ENCODE assay signal across 9 cellular contexts in the genomic region with DNA sequence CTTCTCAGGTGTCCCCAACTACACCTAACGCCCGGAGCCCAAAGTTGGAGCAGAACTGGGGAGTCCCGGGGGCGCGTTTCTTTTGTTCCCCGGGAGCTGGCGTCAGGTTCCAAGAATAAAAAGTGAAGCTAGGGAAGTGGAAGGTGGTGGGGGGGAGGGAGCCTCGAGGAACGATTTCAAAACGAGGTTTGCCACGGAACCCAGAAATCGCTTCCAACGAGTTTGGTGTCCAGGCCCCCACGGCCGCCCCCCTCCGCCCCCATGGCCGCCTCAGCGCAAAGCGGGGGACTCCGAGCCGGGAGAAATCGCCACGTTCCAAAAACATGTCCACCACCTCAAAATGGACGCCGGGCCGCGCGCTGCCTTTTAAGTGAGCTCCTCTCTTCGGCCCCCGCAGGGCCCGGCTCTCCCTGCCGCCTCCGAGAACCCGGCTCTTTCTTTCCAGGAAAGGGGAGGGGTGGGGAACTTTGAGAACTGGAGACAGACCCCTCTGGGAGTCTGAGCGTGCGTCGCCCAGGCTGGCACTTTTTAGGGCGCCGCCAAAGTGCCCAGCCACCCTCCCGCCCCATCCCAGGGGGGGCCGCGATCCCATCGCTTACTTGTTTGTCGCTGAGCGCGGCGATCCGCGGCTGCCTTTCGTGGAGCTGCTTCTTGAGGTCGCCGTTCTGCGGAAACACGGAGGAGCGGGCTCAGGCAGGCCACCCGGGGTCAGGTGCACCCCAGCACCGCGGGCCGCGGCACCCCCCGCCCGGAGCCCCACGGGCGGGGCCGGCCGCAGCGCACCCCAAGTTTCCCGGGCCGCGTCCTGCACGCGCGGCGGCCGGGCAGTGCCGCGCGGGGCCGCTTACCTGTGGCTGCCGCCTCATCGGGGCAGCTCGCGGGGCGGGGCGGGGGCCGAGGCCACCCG. TPM values are rescaled to one million over a fixed set of nuclear protein-coding genes. Genes with fewer than 3 reads are reported as not detected.
DNase-seq lines count a peak whose midpoint lies in the region; ATAC-seq and TF ChIP-seq lines count a peak whose summit lies in the region.
"Had no signal": no experiment of that assay in that cellular context is flagged by ENCODE, and none has a peak within 500 bp of the region (broad histone marks: within the 10 kb centered on the region; RNA-seq: fewer than 3 reads in every experiment).

No MANE protein-coding gene starts in this region.

- no peak for TF ChIP-seq RAD21 in IMR-90 (IDR thresholded peaks at IDR 0.05; ENCODE audit: low read length)

- ATAC-seq in IMR-90 (ENCODE audit: low read depth): no peak
- no peak for ATAC-seq in activated CD4-positive, CD25-positive, alpha-beta regulatory T cell treated with anti-CD3 and anti-CD28 coated beads, Interleukin-2, amount 50 U/mL, for 24 hours

- no peaks in the 10 kb centered on the region for H3K9me3 Mint-ChIP-seq in nephron

- H3K18ac ChIP-seq in IMR-90 (ENCODE audit: low read depth, low read length): no peak overlapping the region

- H3K36me3 ChIP-seq in IMR-90 (ENCODE audit: control insufficient read depth, insufficient read depth, low read length): no peaks in the 10 kb centered on the region

- H4K5ac ChIP-seq in IMR-90 (ENCODE audit: low read depth, low read length): no peak overlapping the region

- H3K27ac Mint-ChIP-seq in nephron: no peak overlapping the region

- no peaks in the 10 kb centered on the region for H3K9me1 ChIP-seq in IMR-90 (ENCODE audit: insufficient read depth, low read length)

- no peak overlapping the region for H3K23ac ChIP-seq in IMR-90 (ENCODE audit: low read depth, low read length)

- no peaks in the 10 kb centered on the region for H3K9me3 ChIP-seq in IMR-90 (ENCODE audit: control insufficient read depth, insufficient read depth, low read length)

- no peak overlapping the region for H2BK5ac ChIP-seq in IMR-90 (ENCODE audit: low read depth, low read length, poor library complexity, severe bottlenecking)

- H3K56ac ChIP-seq in IMR-90 (ENCODE audit: extremely low read depth, insufficient read depth, low read length): no peak overlapping the region

- no peaks in the 10 kb centered on the region for H3K79me1 ChIP-seq in IMR-90 (ENCODE audit: low read depth in 1 of 2, low read length in 2 of 2)

- in situ Hi-C loops in IMR-90 (cut with MboI; ENCODE audit: low sequenced_read_pairs): no loop called here

- no peak for DNase-seq in AG04449 (ENCODE audit: low read depth, low spot score)
- DNase-seq in IMR-90: no peak
- peak in 22 of 61 donors; percentile 14 to 70 (median 44) for DNase-seq in caudate nucleus (lab: John Stamatoyannopoulos, UW)
- no peak for DNase-seq in GDM1 (lab: John Stamatoyannopoulos, UW)
- DNase-seq in cerebellum (ENCODE audit: low spot score): no peak
- no peak for DNase-seq in cortex of kidney (lab: John Stamatoyannopoulos, UW)
- DNase-seq: activated CD4-positive, alpha-beta T cell treated with anti-CD3 and anti-CD28 coated beads, Interleukin-2, amount 50 U/mL, for 4 hours had no signal

- no peak overlapping the region for H2BK120ac ChIP-seq in IMR-90 (ENCODE audit: low read depth, low read length)

- intact Hi-C loops in IMR-90 (cut with micrococcal nuclease): no loop called here

- H3K4me3 Mint-ChIP-seq in nephron: peak overlapping the region; percentile 77 to 79 (median 79)

- H2AK9ac ChIP-seq in IMR-90 (replicated peaks; ENCODE audit: low read depth, low read length, poor library complexity): no peak overlapping the region

- BruUV-seq in IMR-90 (replicated peaks; lab: Mats Ljungman, UMichigan): no TSS peak

- no peak overlapping the region for H4K8ac ChIP-seq in IMR-90 (ENCODE audit: low read depth in 2 of 2, low read length in 2 of 2)

- peaks cover 72% of the 10 kb centered on the region for H3K27me3 ChIP-seq in IMR-90 (ENCODE audit: control insufficient read depth, insufficient read depth, low read length)

- peak overlapping the region; percentile 15 for H3K4me3 ChIP-seq in AG04449 (ENCODE audit: low read depth, low read length)
- no peak overlapping the region; the same call in 1 of the 2 replicates for H3K4me3 ChIP-seq in IMR-90 (ENCODE audit: insufficient read depth, low read depth, low read length)

- H3K27me3 Mint-ChIP-seq in nephron (ENCODE audit: low read depth): peaks cover 11% of the 10 kb centered on the region

- H4K91ac ChIP-seq in IMR-90 (ENCODE audit: insufficient read depth, low read depth, low read length): no peak overlapping the region

- no peak overlapping the region for H2AFZ ChIP-seq in IMR-90 (replicated peaks; ENCODE audit: low read length, poor library complexity)

- no peak overlapping the region for H2BK20ac ChIP-seq in IMR-90 (ENCODE audit: low read depth, low read length)

- peaks cover 9% of the 10 kb centered on the region for H3K36me3 Mint-ChIP-seq in nephron (ENCODE audit: low read depth)

- H3K4me1 Mint-ChIP-seq in nephron: peaks cover 33% of the 10 kb centered on the region

- POLR2A ChIA-PET in AG04449 (lab: Yijun Ruan, JAX) (no interaction called here), IMR-90 (lab: Charles Lee; ENCODE audit: unreplicated experiment) (no interaction called here)

- dilution Hi-C loops in IMR-90 (cut with HindIII; ENCODE audit: low sequenced_read_pairs, unreplicated experiment): no loop called here

- H4K20me1 ChIP-seq in IMR-90 (ENCODE audit: insufficient read depth, low read length): no peaks in the 10 kb centered on the region

- H3K4me1 ChIP-seq in IMR-90 (ENCODE audit: control insufficient read depth, insufficient read depth, low read length): no peaks in the 10 kb centered on the region; the same call in 1 of the 2 replicates

- H3K9ac ChIP-seq in IMR-90 (ENCODE audit: low read depth, low read length): no peak overlapping the region

- 0% methylated on average over 2 of the region's 87 CpGs; no CpG with 5 or more reads in 1 of the 2 experiments for WGBS in IMR-90 (ENCODE audit: extremely low coverage in 2 of 2, insufficient read length in 1 of 2), 2 experiments

- no peak overlapping the region for H3K14ac ChIP-seq in IMR-90 (replicated peaks; ENCODE audit: low read depth, low read length)

- no peak overlapping the region for H3K4ac ChIP-seq in IMR-90 (ENCODE audit: low read depth, low read length)

- CTCF ChIA-PET in AG04449 (lab: Yijun Ruan, JAX) (interaction anchor here (1.1 kb wide), 1 partner anchor 34 kb away, joined by 4 read pairs; no protein-coding TSS in a partner anchor), IMR-90 (lab: Yijun Ruan, JAX) (no interaction called here)

- TF ChIP-seq CTCF in AG04449 (IDR thresholded peaks at IDR 0.05; ENCODE audit: insufficient read depth, low read length, missing control alignments): no peak
- no peak for TF ChIP-seq CTCF in IMR-90 (conservative IDR thresholded peaks at IDR 0.05; ENCODE audit: low read depth, low read length)
- TF ChIP-seq CTCF in nephron (IDR thresholded peaks at IDR 0.05; ENCODE audit: unreplicated experiment in 3 of 3): no peak

- no peak overlapping the region for H2AK5ac ChIP-seq in IMR-90 (ENCODE audit: low read depth, low read length)

- no peak overlapping the region for H2BK15ac ChIP-seq in IMR-90 (ENCODE audit: low read depth, low read length)

- TF ChIP-seq POLR2A in IMR-90 (IDR thresholded peaks at IDR 0.05; ENCODE audit: low read depth, low read length): no peak

- peak overlapping the region; percentile 5; the same call in 1 of the 2 replicates for H3K4me2 ChIP-seq in IMR-90 (ENCODE audit: low read depth, low read length)

- H3K27ac ChIP-seq in IMR-90 (ENCODE audit: insufficient read depth, low read length) (no peak overlapping the region), caudate nucleus (ENCODE audit: low read depth, low read length) (peak overlapping the region; percentile 70)

TF ChIP-seq in IMR-90, 13 proteins besides CTCF, POLR2A, EP300 and RAD21:
- TF ChIP-seq, protein P1, sequence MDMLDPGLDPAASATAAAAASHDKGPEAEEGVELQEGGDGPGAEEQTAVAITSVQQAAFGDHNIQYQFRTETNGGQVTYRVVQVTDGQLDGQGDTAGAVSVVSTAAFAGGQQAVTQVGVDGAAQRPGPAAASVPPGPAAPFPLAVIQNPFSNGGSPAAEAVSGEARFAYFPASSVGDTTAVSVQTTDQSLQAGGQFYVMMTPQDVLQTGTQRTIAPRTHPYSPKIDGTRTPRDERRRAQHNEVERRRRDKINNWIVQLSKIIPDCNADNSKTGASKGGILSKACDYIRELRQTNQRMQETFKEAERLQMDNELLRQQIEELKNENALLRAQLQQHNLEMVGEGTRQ (IDR thresholded peaks at IDR 0.05; ENCODE audit: low read depth, low read length): no peak
- TF ChIP-seq MAFK (IDR thresholded peaks at IDR 0.05; ENCODE audit: low read depth, low read length) (no peak), CHD1 (IDR thresholded peaks at IDR 0.05; ENCODE audit: low read depth, low read length) (no peak), BHLHE40 (IDR thresholded peaks at IDR 0.05; ENCODE audit: low read depth, low read length) (no peak), RFX5 (IDR thresholded peaks at IDR 0.05; ENCODE audit: low read depth, low read length) (no peak), MXI1 (IDR thresholded peaks at IDR 0.05; ENCODE audit: borderline replicate concordance, low read depth, low read length) (no peak), ELK1 (IDR thresholded peaks at IDR 0.05; ENCODE audit: borderline replicate concordance, low read depth, low read length) (no peak), FOS (IDR thresholded peaks at IDR 0.05; ENCODE audit: low read depth, low read length) (no peak), MAZ (IDR thresholded peaks at IDR 0.05; ENCODE audit: borderline replicate concordance, low read depth, low read length) (no peak), RCOR1 (IDR thresholded peaks at IDR 0.05; ENCODE audit: insufficient replicate concordance, low read length) (no peak)

RNA-seq across cellular contexts. Expression of gene PHF21B, which starts 1.6 kb away (rescaled TPM):
- total RNA-seq in IMR-90 (2012; rRNA removed): not detected in 2 replicates
- 0.02 and 0.09 TPM in 2 replicates for polyA plus RNA-seq in IMR-90 (2012; rRNA removed)
- 0.01 and 0.02 TPM in 2 replicates for polyA plus RNA-seq in IMR-90 (2012; cell fraction: cytosol; rRNA removed)
- polyA plus RNA-seq in IMR-90 (2012; cell fraction: nucleus; rRNA removed; ENCODE audit: low replicate concordance): 0.09 and 0.13 TPM in 2 replicates
- total RNA-seq in cerebellum: 21.9 TPM

Comparison
In these comparisons a context has a peak if more than half of its experiments do, and no peak if none do; other contexts are left out.
1. RNA of gene PHF21B, which starts 1.6 kb away (total RNA-seq): 21.9 TPM in cerebellum (single experiment); not detected in IMR-90; every median in the first group is over 10 times any median in the second.